ENCODE assay signal across 8 cellular contexts in genomic region chr3:71129611-71130515, GRCh38.
DNase-seq lines count a peak whose midpoint lies in the region; ATAC-seq and TF ChIP-seq lines count a peak whose summit lies in the region.

No MANE protein-coding gene starts in this region.

- H3K9me3 ChIP-seq in CD4-positive, alpha-beta T cell (ENCODE audit: control insufficient read depth, low read length) = no peaks in the 10 kb centered on the region
- H3K9me3 ChIP-seq in ovary = no peaks in the 10 kb centered on the region

- no peak for TF ChIP-seq EP300 in ovary (IDR thresholded peaks at IDR 0.05)

- H3K36me3 Mint-ChIP-seq in CD4-positive, alpha-beta T cell (ENCODE audit: low read depth) = peaks cover 54% of the 10 kb centered on the region
- H3K36me3 Mint-ChIP-seq in activated T-cell treated with anti-CD3 and anti-CD28 coated beads, Interleukin-2, amount 50 U/mL, for 4 hours (ENCODE audit: insufficient read depth) = peaks cover 12% of the 10 kb centered on the region

- no peaks in the 10 kb centered on the region for H3K9me3 Mint-ChIP-seq in CD4-positive, alpha-beta T cell
- H3K9me3 Mint-ChIP-seq in activated T-cell treated with anti-CD3 and anti-CD28 coated beads, Interleukin-2, amount 50 U/mL, for 4 hours = no peaks in the 10 kb centered on the region

- DNase-seq in CD4-positive, alpha-beta T cell = peak in 3 of 10 experiments; percentile 19 to 25 (median 19)
- DNase-seq in HT1080 (ENCODE audit: low read depth) (peak; percentile 61), foreskin keratinocyte (peak in 1 of 2 donors; percentile 9), ovary (peak in 1 of 5 donors; percentile 28), COR-L47 (lab: John Stamatoyannopoulos, UW) (no peak), middle frontal gyrus (ENCODE audit: extremely low spot score, low spot score) (no peak)
- DNase-seq in activated T-cell treated with anti-CD3 and anti-CD28 coated beads, Interleukin-2, amount 50 U/mL, for 4 hours = peak; percentile 10

- TF ChIP-seq CTCF in CD4-positive, alpha-beta T cell (IDR thresholded peaks at IDR 0.05) = no peak
- no peak for TF ChIP-seq CTCF in foreskin keratinocyte (conservative IDR thresholded peaks at IDR 0.05)
- no peak for TF ChIP-seq CTCF in ovary (IDR thresholded peaks at IDR 0.05)

- peak overlapping the region; percentile 50 for H3K4me3 ChIP-seq in ovary

- peak overlapping the region; percentile 91 for H3K4me3 Mint-ChIP-seq in CD4-positive, alpha-beta T cell
- H3K4me3 Mint-ChIP-seq in activated T-cell treated with anti-CD3 and anti-CD28 coated beads, Interleukin-2, amount 50 U/mL, for 4 hours = peak overlapping the region; percentile 93

- intact Hi-C loops in CD4-positive, alpha-beta T cell (cut with DNase I, micrococcal nuclease) = loop anchor here (1.0 to 5.0 kb wide), 11 partner anchors 38 to 457 kb away; partner anchors contain the start of gene FOXP1 (in 1 of the 2)
- intact Hi-C loops in ovary (cut with DNase I) = loop anchor here in 2 of 4 donors (5.0 to 10.0 kb wide), 5 partner anchors 37 to 452 kb away; partner anchors contain the start of gene FOXP1 (in 1 of the 2)

- no peak for TF ChIP-seq POLR2A in ovary (IDR thresholded peaks at IDR 0.05)

- H3K27ac Mint-ChIP-seq in CD4-positive, alpha-beta T cell = peak overlapping the region; percentile 98

- H3K27me3 Mint-ChIP-seq in CD4-positive, alpha-beta T cell = no peaks in the 10 kb centered on the region
- H3K27me3 Mint-ChIP-seq in activated T-cell treated with anti-CD3 and anti-CD28 coated beads, Interleukin-2, amount 50 U/mL, for 4 hours (ENCODE audit: low read depth) = no peaks in the 10 kb centered on the region

- CTCF ChIA-PET in CD4-positive, alpha-beta T cell (lab: Charles Lee) = interaction anchor here (0.8 to 1.1 kb wide), 3 partner anchors 11 to 456 kb away, joined by 3 to 4 read pairs (median 3); no protein-coding TSS in a partner anchor

- POLR2A ChIA-PET in CD4-positive, alpha-beta T cell (lab: Charles Lee) = interaction anchor here (0.7 to 5.2 kb wide), 22 partner anchors 11 to 1250 kb away, joined by 3 to 70 read pairs (median 6); no protein-coding TSS in a partner anchor

- 0 to 1% (median 0%) methylated on average over 14 of the region's 14 CpGs for WGBS in ovary, 3 donors

- H3K27me3 ChIP-seq in CD4-positive, alpha-beta T cell (ENCODE audit: control insufficient read depth, insufficient read depth, low read length) = no peaks in the 10 kb centered on the region
- H3K27me3 ChIP-seq in foreskin keratinocyte (no peaks in the 10 kb centered on the region), ovary (no peaks in the 10 kb centered on the region)

- peaks cover 10% of the 10 kb centered on the region for H3K4me1 ChIP-seq in foreskin keratinocyte
- H3K4me1 ChIP-seq in ovary (ENCODE audit: insufficient read depth) = peaks cover 16% of the 10 kb centered on the region

- peak; percentile 14 for ATAC-seq in CD4-positive, alpha-beta T cell (ENCODE audit: poor library complexity)
- peak in 1 of 2 donors; percentile 6 for ATAC-seq in activated T-cell treated with anti-CD3 and anti-CD28 coated beads, Interleukin-2, amount 50 U/mL, for 4 hours
- peak; percentile 30 for ATAC-seq in foreskin keratinocyte
- ATAC-seq in GM19463 (IDR thresholded peaks at IDR 0.05; ENCODE audit: unreplicated experiment) = no peak

- H3K36me3 ChIP-seq in ovary = no peaks in the 10 kb centered on the region

- H3K27ac ChIP-seq in CD4-positive, alpha-beta T cell (ENCODE audit: low read depth, low read length) = peak overlapping the region; percentile 93
- H3K27ac ChIP-seq in foreskin keratinocyte = no peak overlapping the region
- H3K27ac ChIP-seq in ovary = peak overlapping the region; percentile 30 to 89

- peaks cover 88% of the 10 kb centered on the region for H3K4me1 Mint-ChIP-seq in CD4-positive, alpha-beta T cell (ENCODE audit: low read depth)
- peaks cover 80% of the 10 kb centered on the region for H3K4me1 Mint-ChIP-seq in activated T-cell treated with anti-CD3 and anti-CD28 coated beads, Interleukin-2, amount 50 U/mL, for 4 hours (ENCODE audit: low read depth)

Comparison
In these comparisons a context has a peak if more than half of its experiments do, and no peak if none do; other contexts are left out.
1. DNase-seq: peak in HT1080 (single experiment) and activated T-cell treated with anti-CD3 and anti-CD28 coated beads, Interleukin-2, amount 50 U/mL, for 4 hours (single experiment); none in COR-L47 (single experiment) and middle frontal gyrus (single experiment).